Comparison of ENCODE assay signal across 16 cellular contexts in the genomic region with DNA sequence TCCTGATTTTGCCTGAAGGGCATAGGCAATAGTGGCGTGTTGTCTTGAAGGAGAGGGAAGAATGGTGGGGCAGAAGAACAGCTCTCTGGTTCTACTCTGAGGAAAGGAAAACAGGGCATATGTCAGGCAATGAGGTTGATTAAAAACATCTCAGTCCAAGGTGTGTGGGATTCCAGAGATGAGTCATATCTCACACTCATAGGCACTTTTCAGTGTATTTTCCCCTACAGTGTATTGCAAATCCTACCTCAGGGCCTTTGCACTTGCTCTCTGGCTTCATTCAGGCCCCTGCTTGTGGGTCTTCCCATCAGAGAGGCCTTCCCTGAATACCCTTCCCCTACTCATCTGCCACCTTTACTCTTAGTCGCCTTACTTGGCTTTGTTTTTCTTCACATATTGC.
"Had no signal": no experiment of that assay in that cellular context is flagged by ENCODE, and none has a peak within 500 bp of the region (broad histone marks: within the 10 kb centered on the region; RNA-seq: fewer than 3 reads in every experiment).

No MANE protein-coding gene starts in this region.

- H3K27ac ChIP-seq: transverse colon had no signal

- DNase-seq: activated CD4-positive, alpha-beta T cell treated with anti-CD3 and anti-CD28 coated beads, Interleukin-2, amount 10 ng/mL, durations not matched to agents 24 days and 14 days; activated CD8-positive, alpha-beta memory T cell treated with anti-CD3 and anti-CD28 coated beads for 24 hours; activated gamma-delta T cell treated with Interleukin-2 at 50 U/mL for 16 hours; esophagus squamous epithelium; glutamatergic neuron; hypothalamus; nephron progenitor cell; occipital lobe; right cardiac atrium; stimulated activated CD4-positive, alpha-beta T cell treated with anti-CD3 and anti-CD28 coated beads, Interleukin-15, amount 100 ng/mL, for 24 hours; stimulated activated CD4-positive, alpha-beta T cell treated with anti-CD3 and anti-CD28 coated beads, Interleukin-4, amount 100 ng/mL, for 1 hour; stimulated activated naive CD4-positive, alpha-beta T cell; transverse colon had no signal

- H3K27me3 Mint-ChIP-seq: activated CD4-positive, alpha-beta T cell treated with anti-CD3 and anti-CD28 coated beads, Interleukin-2, amount 10 ng/mL, durations not matched to agents 24 days and 14 days had no signal

- H3K4me3 ChIP-seq: esophagus squamous epithelium, skin epidermis, transverse colon had no signal

- H3K27me3 ChIP-seq: esophagus squamous epithelium, transverse colon had no signal

- H3K36me3 ChIP-seq: esophagus squamous epithelium, transverse colon had no signal

- H3K4me3 Mint-ChIP-seq: activated CD4-positive, alpha-beta T cell treated with anti-CD3 and anti-CD28 coated beads, Interleukin-2, amount 10 ng/mL, durations not matched to agents 24 days and 14 days; nephron progenitor cell; WTC11 had no signal

- H3K9me3 Mint-ChIP-seq: nephron progenitor cell had no signal

- H3K9me3 ChIP-seq: esophagus squamous epithelium, transverse colon had no signal

- H3K27ac Mint-ChIP-seq: activated CD4-positive, alpha-beta T cell treated with anti-CD3 and anti-CD28 coated beads, Interleukin-2, amount 10 ng/mL, durations not matched to agents 24 days and 14 days; nephron progenitor cell; progenitor cell of endocrine pancreas; WTC11 had no signal

- ATAC-seq: right cardiac atrium, WTC11 had no signal
